Comparison of ENCODE assay signal across 10 cellular contexts in genomic region chr2:113218283-113219091, GRCh38. TPM values are rescaled to one million over a fixed set of nuclear protein-coding genes. Genes with fewer than 3 reads are reported as not detected.
DNase-seq lines count a peak whose midpoint lies in the region; ATAC-seq and TF ChIP-seq lines count a peak whose summit lies in the region.
"Had no signal": no experiment of that assay in that cellular context is flagged by ENCODE, and none has a peak within 500 bp of the region (broad histone marks: within the 10 kb centered on the region; RNA-seq: fewer than 3 reads in every experiment).

No MANE protein-coding gene starts in this region.

- H3K4me3 ChIP-seq in HCT116 (replicated peaks in 1 of 2; ENCODE audit: low read depth in 1 of 2, low read length in 2 of 2): no peak overlapping the region
- no peak overlapping the region for H3K4me3 ChIP-seq in mammary epithelial cell (replicated peaks in 1 of 3; ENCODE audit: insufficient read depth in 1 of 3, low read depth in 2 of 3, low read length in 3 of 3)
- H3K4me3 ChIP-seq in right lobe of liver: peak overlapping the region in 1 of 3 donors; percentile 6
- H3K4me3 ChIP-seq in thyroid gland (replicated peaks in 1 of 3): no peak overlapping the region

- RAD21 ChIA-PET in HCT116 (lab: Charles Lee; ENCODE audit: low non-redundant PET in 1 of 2, low total read pairs in 2 of 2, uncharacterized antibody in 2 of 2, unreplicated experiment in 2 of 2): no interaction called here

- H3K79me2 ChIP-seq in HCT116 (ENCODE audit: insufficient read depth, low read length) (no peaks in the 10 kb centered on the region), mammary epithelial cell (ENCODE audit: insufficient read depth, low read length) (no peaks in the 10 kb centered on the region)

- peak overlapping the region; percentile 44 for H3K27ac ChIP-seq in HCT116 (ENCODE audit: low read depth, low read length)
- H3K27ac ChIP-seq in mammary epithelial cell (ENCODE audit: insufficient read depth, low read depth, low read length): no peak overlapping the region
- H3K27ac ChIP-seq in right lobe of liver: peak overlapping the region; percentile 84 to 93 (median 90)
- peak overlapping the region; percentile 66 to 92 (median 74) for H3K27ac ChIP-seq in thyroid gland

- H3K27me3 ChIP-seq in HCT116 (ENCODE audit: insufficient read depth, low read length) (no peaks in the 10 kb centered on the region), mammary epithelial cell (ENCODE audit: insufficient read depth, low read length) (no peaks in the 10 kb centered on the region), right lobe of liver (no peaks in the 10 kb centered on the region), thyroid gland (no peaks in the 10 kb centered on the region)

- H3K9me3 ChIP-seq in HCT116 (ENCODE audit: control insufficient read depth in 1 of 2, insufficient read depth in 1 of 2, low read depth in 1 of 2, low read length in 2 of 2): no peaks in the 10 kb centered on the region
- no peaks in the 10 kb centered on the region for H3K9me3 ChIP-seq in mammary epithelial cell (replicated peaks; ENCODE audit: insufficient read depth, low read length)
- H3K9me3 ChIP-seq in right lobe of liver: no peaks in the 10 kb centered on the region
- H3K9me3 ChIP-seq in thyroid gland: no peaks in the 10 kb centered on the region

- H3K36me3 ChIP-seq in HCT116 (ENCODE audit: control insufficient read depth in 1 of 2, insufficient read depth in 2 of 2, low read length in 2 of 2): no peaks in the 10 kb centered on the region
- H3K36me3 ChIP-seq in mammary epithelial cell (ENCODE audit: insufficient read depth, low read length): no peaks in the 10 kb centered on the region
- H3K36me3 ChIP-seq in right lobe of liver: no peaks in the 10 kb centered on the region
- H3K36me3 ChIP-seq in thyroid gland: peaks cover 23 to 32% of the 10 kb centered on the region in 2 donors

- H3K4me1 ChIP-seq in HCT116 (ENCODE audit: control insufficient read depth in 1 of 2, insufficient read depth in 2 of 2, low read length in 2 of 2): peaks cover 31 to 37% of the 10 kb centered on the region in 2 experiments
- peaks cover 22% of the 10 kb centered on the region for H3K4me1 ChIP-seq in mammary epithelial cell (ENCODE audit: insufficient read depth, low read length)
- H3K4me1 ChIP-seq in right lobe of liver: peaks cover 0 to 36% (median 14%) of the 10 kb centered on the region in 4 donors
- H3K4me1 ChIP-seq in thyroid gland: peaks cover 74 to 99% of the 10 kb centered on the region in 2 donors

- POLR2A ChIA-PET in HCT116 (lab: Charles Lee): no interaction called here

- H3K27me3 Mint-ChIP-seq in stimulated activated memory B cell treated with anti-CD40 and anti-IgM and Interleukin-4, amounts not matched to agents 10 μg/mL and 1 μg/mL and 100 μg/mL, for 72 hours: peaks cover 2% of the 10 kb centered on the region

- H3K36me3 Mint-ChIP-seq in stimulated activated memory B cell treated with anti-CD40 and anti-IgM and Interleukin-4, amounts not matched to agents 10 μg/mL and 1 μg/mL and 100 μg/mL, for 72 hours: no peaks in the 10 kb centered on the region

- no peak overlapping the region for H2AFZ ChIP-seq in HCT116 (ENCODE audit: low read depth, low read length, poor library complexity, severe bottlenecking)
- H2AFZ ChIP-seq in mammary epithelial cell (ENCODE audit: low read depth, low read length): no peak overlapping the region

- H3K9me2 ChIP-seq in HCT116 (ENCODE audit: insufficient read depth): no peaks in the 10 kb centered on the region

- no peak overlapping the region for H3K4me3 Mint-ChIP-seq in stimulated activated memory B cell treated with anti-CD40 and anti-IgM and Interleukin-4, amounts not matched to agents 10 μg/mL and 1 μg/mL and 100 μg/mL, for 72 hours

- DNase-seq in HCT116 (ENCODE audit: low read depth, low spot score) (no peak), mammary epithelial cell (peak; percentile 60), right lobe of liver (peak; percentile 85 to 91 (median 91)), thyroid gland (peak; percentile 61 to 64), NCI-H1092 (lab: John Stamatoyannopoulos, UW) (no peak)
- no peak for DNase-seq in stimulated activated naive CD8-positive, alpha-beta T cell treated with anti-CD3 and anti-CD28 coated beads, Interleukin-15, Interleukin-2, amounts not matched to agents 100 U/mL and 50 U/mL, for 24 hours
- DNase-seq: activated gamma-delta T cell treated with Interleukin-2 at 50 U/mL for 16 hours; stimulated activated CD4-positive, alpha-beta T cell treated with anti-CD3 and anti-CD28 coated beads, Interleukin-2, amount 100 ng/mL, for 24 hours had no signal

- no peak for TF ChIP-seq RAD21 in HCT116 (IDR thresholded peaks at IDR 0.05; ENCODE audit: low read depth)

- no peak for ATAC-seq in HCT116
- ATAC-seq in right lobe of liver: peak; percentile 89 to 94 (median 90)
- no peak for ATAC-seq in stimulated activated naive CD8-positive, alpha-beta T cell treated with anti-CD3 and anti-CD28 coated beads, Interleukin-15, Interleukin-2, amounts not matched to agents 100 U/mL and 50 U/mL, for 24 hours
- no peak for ATAC-seq in HG03097 (IDR thresholded peaks at IDR 0.05; ENCODE audit: low FRiP score, unreplicated experiment)
- ATAC-seq in stimulated activated memory B cell treated with anti-CD40 and anti-IgM and Interleukin-4, amounts not matched to agents 10 μg/mL and 1 μg/mL and 100 μg/mL, for 72 hours: no peak

- H4K20me1 ChIP-seq in HCT116 (ENCODE audit: insufficient read depth) (no peaks in the 10 kb centered on the region), mammary epithelial cell (ENCODE audit: insufficient read depth, low read length) (no peaks in the 10 kb centered on the region)

- H3K4me2 ChIP-seq in HCT116 (ENCODE audit: low read length) (peak overlapping the region; percentile 64; the same call in 1 of the 2 replicates), mammary epithelial cell (ENCODE audit: insufficient read depth, low read depth, low read length) (no peak overlapping the region)

- TF ChIP-seq CTCF in HCT116 (IDR thresholded peaks at IDR 0.05 in 2 of 3, conservative IDR thresholded peaks at IDR 0.05 in 1 of 3; ENCODE audit: borderline replicate concordance in 1 of 3, insufficient read depth in 1 of 3, low read depth in 2 of 3, low read length in 2 of 3) (no peak), mammary epithelial cell (conservative IDR thresholded peaks at IDR 0.05 in 1 of 2, IDR thresholded peaks at IDR 0.05 in 1 of 2; ENCODE audit: extremely low read depth in 1 of 2, insufficient read depth in 1 of 2, low read depth in 1 of 2, low read length in 2 of 2) (no peak), right lobe of liver (IDR thresholded peaks at IDR 0.05) (no peak), thyroid gland (IDR thresholded peaks at IDR 0.05) (no peak)

- intact Hi-C loops in HCT116 (cut with micrococcal nuclease): no loop called here
- intact Hi-C loops in mammary epithelial cell (cut with micrococcal nuclease): no loop called here
- intact Hi-C loops in right lobe of liver (cut with DNase I): no loop called here
- intact Hi-C loops in thyroid gland (cut with DNase I): no loop called here

- H3K4me1 Mint-ChIP-seq in stimulated activated memory B cell treated with anti-CD40 and anti-IgM and Interleukin-4, amounts not matched to agents 10 μg/mL and 1 μg/mL and 100 μg/mL, for 72 hours: peaks cover 13% of the 10 kb centered on the region

- in situ Hi-C loops in mammary epithelial cell (cut with MboI; ENCODE audit: low sequenced_read_pairs in 2 of 2): no loop called here

- no peak overlapping the region for H3K9ac ChIP-seq in HCT116 (ENCODE audit: low read length)
- no peak overlapping the region for H3K9ac ChIP-seq in mammary epithelial cell (ENCODE audit: insufficient read depth, low read length)

- dilution Hi-C loops in mammary epithelial cell (cut with HindIII; ENCODE audit: low sequenced_read_pairs): loop anchor here (5.0 kb wide), 1 partner anchor 49 kb away; no protein-coding TSS in a partner anchor

- H3K9me3 Mint-ChIP-seq in stimulated activated memory B cell treated with anti-CD40 and anti-IgM and Interleukin-4, amounts not matched to agents 10 μg/mL and 1 μg/mL and 100 μg/mL, for 72 hours: no peaks in the 10 kb centered on the region

- BruUV-seq in HCT116 (replicated peaks; lab: Mats Ljungman, UMichigan) (no TSS peak), mammary epithelial cell (replicated peaks; lab: Mats Ljungman, UMichigan) (no TSS peak)

- no peak overlapping the region for H3K27ac Mint-ChIP-seq in stimulated activated memory B cell treated with anti-CD40 and anti-IgM and Interleukin-4, amounts not matched to agents 10 μg/mL and 1 μg/mL and 100 μg/mL, for 72 hours

- WGBS in mammary epithelial cell (ENCODE audit: low coverage, missing lambda C conversion rate): 66% methylated on average over 8 of the region's 8 CpGs
- WGBS in right lobe of liver (ENCODE audit: insufficient coverage, low coverage, low lambda C conversion rate, missing lambda C conversion rate): 23% methylated on average over 8 of the region's 8 CpGs
- 63 to 67% methylated on average over 8 of the region's 8 CpGs for WGBS in thyroid gland, 2 donors

- CTCF ChIA-PET in HCT116 (lab: Charles Lee) (no interaction called here), mammary epithelial cell (lab: Charles Lee; ENCODE audit: low non-redundant PET) (interaction anchor here (0.6 kb wide), 1 partner anchor 17 kb away, joined by 3 read pairs; no protein-coding TSS in a partner anchor)

- TF ChIP-seq POLR2A in HCT116 (IDR thresholded peaks at IDR 0.05; ENCODE audit: borderline replicate concordance, extremely low read depth, insufficient read depth, insufficient read length): no peak
- no peak for TF ChIP-seq POLR2A in right lobe of liver (IDR thresholded peaks at IDR 0.05)
- no peak for TF ChIP-seq POLR2A in thyroid gland (IDR thresholded peaks at IDR 0.05)

TF ChIP-seq in HCT116, 20 proteins besides CTCF, POLR2A, EP300 and RAD21 (continues in another document):
- no peak for TF ChIP-seq CBX3 (IDR thresholded peaks at IDR 0.05; ENCODE audit: low read depth)
- TF ChIP-seq SP1 (IDR thresholded peaks at IDR 0.05; ENCODE audit: low read depth): no peak
- no peak for TF ChIP-seq ZFX (IDR thresholded peaks at IDR 0.05)

RNA-seq across cellular contexts. Expression of gene PSD4, which starts 44.7 kb away (rescaled TPM):
- total RNA-seq in HCT116 (2021; ENCODE audit: unreplicated experiment) (12.6 TPM), mammary epithelial cell (10 to 100 TPM; 23.8 to 28.6 TPM), right lobe of liver (10 to 100 TPM; 38.0 to 77.8 (median 58.7) TPM), thyroid gland (100 to 1,000 TPM in 3 of 4 donors, 10 to 100 TPM in 1; 63.7 to 136 (median 111) TPM)
- 7.4 and 8.1 TPM in 2 replicates for polyA plus RNA-seq in HCT116 (2012)
- polyA plus RNA-seq in mammary epithelial cell: 12.8 TPM
- 33.5 TPM for polyA minus RNA-seq in mammary epithelial cell

Comparison
In these comparisons a context has a peak if more than half of its experiments do, and no peak if none do; other contexts are left out.
1. ATAC-seq: peak in right lobe of liver (4 of 4); none in HCT116 (single experiment), stimulated activated naive CD8-positive, alpha-beta T cell treated with anti-CD3 and anti-CD28 coated beads, Interleukin-15, Interleukin-2, amounts not matched to agents 100 U/mL and 50 U/mL, for 24 hours (single experiment), HG03097 (single experiment) and stimulated activated memory B cell treated with anti-CD40 and anti-IgM and Interleukin-4, amounts not matched to agents 10 μg/mL and 1 μg/mL and 100 μg/mL, for 72 hours (single experiment).
2. DNase-seq: peak in mammary epithelial cell (single experiment), right lobe of liver (3 of 3) and thyroid gland (2 of 2); none in HCT116 (single experiment), stimulated activated naive CD8-positive, alpha-beta T cell treated with anti-CD3 and anti-CD28 coated beads, Interleukin-15, Interleukin-2, amounts not matched to agents 100 U/mL and 50 U/mL, for 24 hours (single experiment) and NCI-H1092 (single experiment).